In the genomic region with DNA sequence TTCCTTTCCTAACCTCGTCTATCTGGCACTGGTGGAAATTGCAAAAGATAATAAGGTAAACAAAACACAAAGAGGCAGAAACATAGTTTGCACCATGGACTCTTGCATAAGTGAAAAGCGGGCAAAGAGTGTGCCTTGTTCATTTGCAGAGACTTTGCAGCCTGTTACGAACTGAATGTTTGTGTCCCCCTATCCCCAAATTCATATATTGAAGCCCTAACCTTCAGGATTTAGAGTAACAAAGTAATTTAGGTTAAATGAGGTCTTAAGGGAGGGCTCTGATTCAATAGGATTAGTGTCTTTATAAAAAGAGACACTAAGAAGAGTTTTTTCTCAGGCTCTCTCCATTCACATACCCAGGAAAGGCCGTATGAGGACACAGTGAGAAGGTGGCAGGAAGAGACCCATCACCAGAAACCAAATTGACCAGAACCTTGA, we compare ENCODE assay signal across 1 cellular context.
TF ChIP-seq lines count a peak whose summit lies in the region.

No MANE protein-coding gene starts in this region.

TF ChIP-seq in HepG2, 621 proteins besides CTCF, POLR2A, EP300 and RAD21 (continued from another document and continues in another):
- 0 out of 2 replicates have a peak, but pooled peaks have one; percentile 46 for TF ChIP-seq MIER2 (CRISPR knock-in tag; IDR thresholded peaks at IDR 0.05)
- peak; percentile 91 for TF ChIP-seq HNF4G (IDR thresholded peaks at IDR 0.05; ENCODE audit: borderline replicate concordance, low read depth, low read length)
- TF ChIP-seq HNF4G (CRISPR knock-in tag; IDR thresholded peaks at IDR 0.05; ENCODE audit: borderline replicate concordance, low read depth): peak; percentile 82; the same call in 1 of the 2 replicates
- TF ChIP-seq, protein P1, sequence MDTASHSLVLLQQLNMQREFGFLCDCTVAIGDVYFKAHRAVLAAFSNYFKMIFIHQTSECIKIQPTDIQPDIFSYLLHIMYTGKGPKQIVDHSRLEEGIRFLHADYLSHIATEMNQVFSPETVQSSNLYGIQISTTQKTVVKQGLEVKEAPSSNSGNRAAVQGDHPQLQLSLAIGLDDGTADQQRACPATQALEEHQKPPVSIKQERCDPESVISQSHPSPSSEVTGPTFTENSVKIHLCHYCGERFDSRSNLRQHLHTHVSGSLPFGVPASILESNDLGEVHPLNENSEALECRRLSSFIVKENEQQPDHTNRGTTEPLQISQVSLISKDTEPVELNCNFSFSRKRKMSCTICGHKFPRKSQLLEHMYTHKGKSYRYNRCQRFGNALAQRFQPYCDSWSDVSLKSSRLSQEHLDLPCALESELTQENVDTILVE (CRISPR knock-in tag; IDR thresholded peaks at IDR 0.05): peak; percentile 89
- no peak for TF ChIP-seq FOXA1 (IDR thresholded peaks at IDR 0.05)
- TF ChIP-seq FOXA1 (CRISPR knock-in tag; IDR thresholded peaks at IDR 0.05): peak; percentile 74
- TF ChIP-seq CBFB (CRISPR knock-in tag; IDR thresholded peaks at IDR 0.05): no peak
- peak; percentile 56; the same call in 1 of the 2 replicates for TF ChIP-seq JUND (CRISPR knock-in tag; IDR thresholded peaks at IDR 0.05)
- peak; percentile 51; the same call in 1 of the 2 replicates for TF ChIP-seq PHF8 (CRISPR knock-in tag; IDR thresholded peaks at IDR 0.05)
- TF ChIP-seq GABPB1 (CRISPR knock-in tag; IDR thresholded peaks at IDR 0.05): peak; percentile 37; the same call in 1 of the 2 replicates
- TF ChIP-seq CEBPB (IDR thresholded peaks at IDR 0.05; ENCODE audit: borderline replicate concordance, low read depth, low read length): peak; percentile 96
- peak; percentile 70; the same call in 1 of the 2 replicates for TF ChIP-seq HMG20B (CRISPR knock-in tag; conservative IDR thresholded peaks at IDR 0.05)
- TF ChIP-seq ZNF207 (IDR thresholded peaks at IDR 0.05; ENCODE audit: borderline replicate concordance): no peak
- no peak for TF ChIP-seq ONECUT2 (CRISPR knock-in tag; IDR thresholded peaks at IDR 0.05)
- TF ChIP-seq THYN1 (CRISPR knock-in tag; IDR thresholded peaks at IDR 0.05; ENCODE audit: borderline replicate concordance, low read depth): no peak
- TF ChIP-seq GATAD2A (CRISPR knock-in tag; IDR thresholded peaks at IDR 0.05): peak; percentile 91
- TF ChIP-seq MEIS1 (CRISPR knock-in tag; IDR thresholded peaks at IDR 0.05; ENCODE audit: borderline replicate concordance): peak; percentile 48; the same call in 1 of the 2 replicates
- TF ChIP-seq, protein P2, sequence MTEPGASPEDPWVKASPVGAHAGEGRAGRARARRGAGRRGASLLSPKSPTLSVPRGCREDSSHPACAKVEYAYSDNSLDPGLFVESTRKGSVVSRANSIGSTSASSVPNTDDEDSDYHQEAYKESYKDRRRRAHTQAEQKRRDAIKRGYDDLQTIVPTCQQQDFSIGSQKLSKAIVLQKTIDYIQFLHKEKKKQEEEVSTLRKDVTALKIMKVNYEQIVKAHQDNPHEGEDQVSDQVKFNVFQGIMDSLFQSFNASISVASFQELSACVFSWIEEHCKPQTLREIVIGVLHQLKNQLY (CRISPR knock-in tag; IDR thresholded peaks at IDR 0.05): 0 out of 2 replicates have a peak, but pooled peaks have one; percentile 32
- TF ChIP-seq TOPORS (CRISPR knock-in tag; IDR thresholded peaks at IDR 0.05): no peak
- no peak for TF ChIP-seq SALL2 (CRISPR knock-in tag; IDR thresholded peaks at IDR 0.05)
- TF ChIP-seq, protein P3, sequence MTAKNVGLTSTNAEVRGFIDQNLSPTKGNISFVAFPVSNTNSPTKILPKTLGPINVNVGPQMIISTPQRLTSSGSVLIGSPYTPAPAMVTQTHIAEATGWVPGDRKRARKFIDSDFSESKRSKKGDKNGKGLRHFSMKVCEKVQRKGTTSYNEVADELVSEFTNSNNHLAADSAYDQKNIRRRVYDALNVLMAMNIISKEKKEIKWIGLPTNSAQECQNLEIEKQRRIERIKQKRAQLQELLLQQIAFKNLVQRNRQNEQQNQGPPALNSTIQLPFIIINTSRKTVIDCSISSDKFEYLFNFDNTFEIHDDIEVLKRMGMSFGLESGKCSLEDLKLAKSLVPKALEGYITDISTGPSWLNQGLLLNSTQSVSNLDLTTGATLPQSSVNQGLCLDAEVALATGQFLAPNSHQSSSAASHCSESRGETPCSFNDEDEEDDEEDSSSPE (CRISPR knock-in tag; IDR thresholded peaks at IDR 0.05): peak; percentile 55; the same call in 1 of the 2 replicates
- TF ChIP-seq, protein P4, sequence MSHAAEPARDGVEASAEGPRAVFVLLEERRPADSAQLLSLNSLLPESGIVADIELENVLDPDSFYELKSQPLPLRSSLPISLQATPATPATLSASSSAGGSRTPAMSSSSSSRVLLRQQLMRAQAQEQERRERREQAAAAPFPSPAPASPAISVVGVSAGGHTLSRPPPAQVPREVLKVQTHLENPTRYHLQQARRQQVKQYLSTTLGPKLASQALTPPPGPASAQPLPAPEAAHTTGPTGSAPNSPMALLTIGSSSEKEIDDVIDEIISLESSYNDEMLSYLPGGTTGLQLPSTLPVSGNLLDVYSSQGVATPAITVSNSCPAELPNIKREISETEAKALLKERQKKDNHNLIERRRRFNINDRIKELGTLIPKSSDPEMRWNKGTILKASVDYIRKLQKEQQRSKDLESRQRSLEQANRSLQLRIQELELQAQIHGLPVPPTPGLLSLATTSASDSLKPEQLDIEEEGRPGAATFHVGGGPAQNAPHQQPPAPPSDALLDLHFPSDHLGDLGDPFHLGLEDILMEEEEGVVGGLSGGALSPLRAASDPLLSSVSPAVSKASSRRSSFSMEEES (CRISPR knock-in tag; IDR thresholded peaks at IDR 0.05): peak; percentile 78
- peak; percentile 95 for TF ChIP-seq RXRB (CRISPR knock-in tag; IDR thresholded peaks at IDR 0.05; ENCODE audit: borderline replicate concordance)
- TF ChIP-seq TRIM24 (CRISPR knock-in tag; IDR thresholded peaks at IDR 0.05): peak; percentile 81; the same call in 1 of the 2 replicates
- TF ChIP-seq POGZ (CRISPR knock-in tag; IDR thresholded peaks at IDR 0.05): peak; percentile 70
- TF ChIP-seq, protein P5, sequence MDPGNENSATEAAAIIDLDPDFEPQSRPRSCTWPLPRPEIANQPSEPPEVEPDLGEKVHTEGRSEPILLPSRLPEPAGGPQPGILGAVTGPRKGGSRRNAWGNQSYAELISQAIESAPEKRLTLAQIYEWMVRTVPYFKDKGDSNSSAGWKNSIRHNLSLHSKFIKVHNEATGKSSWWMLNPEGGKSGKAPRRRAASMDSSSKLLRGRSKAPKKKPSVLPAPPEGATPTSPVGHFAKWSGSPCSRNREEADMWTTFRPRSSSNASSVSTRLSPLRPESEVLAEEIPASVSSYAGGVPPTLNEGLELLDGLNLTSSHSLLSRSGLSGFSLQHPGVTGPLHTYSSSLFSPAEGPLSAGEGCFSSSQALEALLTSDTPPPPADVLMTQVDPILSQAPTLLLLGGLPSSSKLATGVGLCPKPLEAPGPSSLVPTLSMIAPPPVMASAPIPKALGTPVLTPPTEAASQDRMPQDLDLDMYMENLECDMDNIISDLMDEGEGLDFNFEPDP (CRISPR knock-in tag; conservative IDR thresholded peaks at IDR 0.05): 0 out of 2 replicates have a peak, but pooled peaks have one; percentile 74
- peak; percentile 49; the same call in 1 of the 2 replicates for TF ChIP-seq ZNF792 (CRISPR knock-in tag; IDR thresholded peaks at IDR 0.05)
- TF ChIP-seq, protein P6, sequence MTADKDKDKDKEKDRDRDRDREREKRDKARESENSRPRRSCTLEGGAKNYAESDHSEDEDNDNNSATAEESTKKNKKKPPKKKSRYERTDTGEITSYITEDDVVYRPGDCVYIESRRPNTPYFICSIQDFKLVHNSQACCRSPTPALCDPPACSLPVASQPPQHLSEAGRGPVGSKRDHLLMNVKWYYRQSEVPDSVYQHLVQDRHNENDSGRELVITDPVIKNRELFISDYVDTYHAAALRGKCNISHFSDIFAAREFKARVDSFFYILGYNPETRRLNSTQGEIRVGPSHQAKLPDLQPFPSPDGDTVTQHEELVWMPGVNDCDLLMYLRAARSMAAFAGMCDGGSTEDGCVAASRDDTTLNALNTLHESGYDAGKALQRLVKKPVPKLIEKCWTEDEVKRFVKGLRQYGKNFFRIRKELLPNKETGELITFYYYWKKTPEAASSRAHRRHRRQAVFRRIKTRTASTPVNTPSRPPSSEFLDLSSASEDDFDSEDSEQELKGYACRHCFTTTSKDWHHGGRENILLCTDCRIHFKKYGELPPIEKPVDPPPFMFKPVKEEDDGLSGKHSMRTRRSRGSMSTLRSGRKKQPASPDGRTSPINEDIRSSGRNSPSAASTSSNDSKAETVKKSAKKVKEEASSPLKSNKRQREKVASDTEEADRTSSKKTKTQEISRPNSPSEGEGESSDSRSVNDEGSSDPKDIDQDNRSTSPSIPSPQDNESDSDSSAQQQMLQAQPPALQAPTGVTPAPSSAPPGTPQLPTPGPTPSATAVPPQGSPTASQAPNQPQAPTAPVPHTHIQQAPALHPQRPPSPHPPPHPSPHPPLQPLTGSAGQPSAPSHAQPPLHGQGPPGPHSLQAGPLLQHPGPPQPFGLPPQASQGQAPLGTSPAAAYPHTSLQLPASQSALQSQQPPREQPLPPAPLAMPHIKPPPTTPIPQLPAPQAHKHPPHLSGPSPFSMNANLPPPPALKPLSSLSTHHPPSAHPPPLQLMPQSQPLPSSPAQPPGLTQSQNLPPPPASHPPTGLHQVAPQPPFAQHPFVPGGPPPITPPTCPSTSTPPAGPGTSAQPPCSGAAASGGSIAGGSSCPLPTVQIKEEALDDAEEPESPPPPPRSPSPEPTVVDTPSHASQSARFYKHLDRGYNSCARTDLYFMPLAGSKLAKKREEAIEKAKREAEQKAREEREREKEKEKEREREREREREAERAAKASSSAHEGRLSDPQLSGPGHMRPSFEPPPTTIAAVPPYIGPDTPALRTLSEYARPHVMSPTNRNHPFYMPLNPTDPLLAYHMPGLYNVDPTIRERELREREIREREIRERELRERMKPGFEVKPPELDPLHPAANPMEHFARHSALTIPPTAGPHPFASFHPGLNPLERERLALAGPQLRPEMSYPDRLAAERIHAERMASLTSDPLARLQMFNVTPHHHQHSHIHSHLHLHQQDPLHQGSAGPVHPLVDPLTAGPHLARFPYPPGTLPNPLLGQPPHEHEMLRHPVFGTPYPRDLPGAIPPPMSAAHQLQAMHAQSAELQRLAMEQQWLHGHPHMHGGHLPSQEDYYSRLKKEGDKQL (CRISPR knock-in tag; IDR thresholded peaks at IDR 0.05; ENCODE audit: low read depth): 0 out of 2 replicates have a peak, but pooled peaks have one; percentile 45
- TF ChIP-seq ZMYM3 (CRISPR knock-in tag; IDR thresholded peaks at IDR 0.05): no peak
- TF ChIP-seq ZBTB7B (CRISPR knock-in tag; IDR thresholded peaks at IDR 0.05): peak; percentile 31; the same call in 1 of the 2 replicates
- peak; percentile 80 for TF ChIP-seq KLF6 (CRISPR knock-in tag; IDR thresholded peaks at IDR 0.05)
- TF ChIP-seq, protein P7, sequence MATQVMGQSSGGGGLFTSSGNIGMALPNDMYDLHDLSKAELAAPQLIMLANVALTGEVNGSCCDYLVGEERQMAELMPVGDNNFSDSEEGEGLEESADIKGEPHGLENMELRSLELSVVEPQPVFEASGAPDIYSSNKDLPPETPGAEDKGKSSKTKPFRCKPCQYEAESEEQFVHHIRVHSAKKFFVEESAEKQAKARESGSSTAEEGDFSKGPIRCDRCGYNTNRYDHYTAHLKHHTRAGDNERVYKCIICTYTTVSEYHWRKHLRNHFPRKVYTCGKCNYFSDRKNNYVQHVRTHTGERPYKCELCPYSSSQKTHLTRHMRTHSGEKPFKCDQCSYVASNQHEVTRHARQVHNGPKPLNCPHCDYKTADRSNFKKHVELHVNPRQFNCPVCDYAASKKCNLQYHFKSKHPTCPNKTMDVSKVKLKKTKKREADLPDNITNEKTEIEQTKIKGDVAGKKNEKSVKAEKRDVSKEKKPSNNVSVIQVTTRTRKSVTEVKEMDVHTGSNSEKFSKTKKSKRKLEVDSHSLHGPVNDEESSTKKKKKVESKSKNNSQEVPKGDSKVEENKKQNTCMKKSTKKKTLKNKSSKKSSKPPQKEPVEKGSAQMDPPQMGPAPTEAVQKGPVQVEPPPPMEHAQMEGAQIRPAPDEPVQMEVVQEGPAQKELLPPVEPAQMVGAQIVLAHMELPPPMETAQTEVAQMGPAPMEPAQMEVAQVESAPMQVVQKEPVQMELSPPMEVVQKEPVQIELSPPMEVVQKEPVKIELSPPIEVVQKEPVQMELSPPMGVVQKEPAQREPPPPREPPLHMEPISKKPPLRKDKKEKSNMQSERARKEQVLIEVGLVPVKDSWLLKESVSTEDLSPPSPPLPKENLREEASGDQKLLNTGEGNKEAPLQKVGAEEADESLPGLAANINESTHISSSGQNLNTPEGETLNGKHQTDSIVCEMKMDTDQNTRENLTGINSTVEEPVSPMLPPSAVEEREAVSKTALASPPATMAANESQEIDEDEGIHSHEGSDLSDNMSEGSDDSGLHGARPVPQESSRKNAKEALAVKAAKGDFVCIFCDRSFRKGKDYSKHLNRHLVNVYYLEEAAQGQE (IDR thresholded peaks at IDR 0.05; ENCODE audit: borderline replicate concordance in 1 of 2, low read depth in 1 of 2, low read length in 2 of 2): 0 out of 4 replicates have a peak, but pooled peaks of 1 of the 2 experiments have one; percentile 34
- peak; percentile 70 for TF ChIP-seq SAP130 (CRISPR knock-in tag; IDR thresholded peaks at IDR 0.05; ENCODE audit: low read depth)
- TF ChIP-seq, protein P8, sequence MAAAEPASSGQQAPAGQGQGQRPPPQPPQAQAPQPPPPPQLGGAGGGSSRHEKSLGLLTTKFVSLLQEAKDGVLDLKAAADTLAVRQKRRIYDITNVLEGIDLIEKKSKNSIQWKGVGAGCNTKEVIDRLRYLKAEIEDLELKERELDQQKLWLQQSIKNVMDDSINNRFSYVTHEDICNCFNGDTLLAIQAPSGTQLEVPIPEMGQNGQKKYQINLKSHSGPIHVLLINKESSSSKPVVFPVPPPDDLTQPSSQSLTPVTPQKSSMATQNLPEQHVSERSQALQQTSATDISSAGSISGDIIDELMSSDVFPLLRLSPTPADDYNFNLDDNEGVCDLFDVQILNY (CRISPR knock-in tag; conservative IDR thresholded peaks at IDR 0.05): no peak
- no peak for TF ChIP-seq HNRNPK (IDR thresholded peaks at IDR 0.05; ENCODE audit: low read depth, low read length, poor library complexity, severe bottlenecking)
- TF ChIP-seq KAT8 (CRISPR knock-in tag; IDR thresholded peaks at IDR 0.05): peak; percentile 77
- peak; percentile 73; the same call in 1 of the 2 replicates for TF ChIP-seq HOXA5 (CRISPR knock-in tag; IDR thresholded peaks at IDR 0.05)
- TF ChIP-seq ZNF253 (CRISPR knock-in tag; IDR thresholded peaks at IDR 0.05; ENCODE audit: borderline replicate concordance): no peak
- peak; percentile 94 for TF ChIP-seq MIXL1 (CRISPR knock-in tag; IDR thresholded peaks at IDR 0.05)
